Comparison of ENCODE assay signal across 8 cellular contexts in genomic region chr21:15514073-15514946, GRCh38.
DNase-seq lines count a peak whose midpoint lies in the region; ATAC-seq and TF ChIP-seq lines count a peak whose summit lies in the region.

No MANE protein-coding gene starts in this region.

- ATAC-seq in GM18499 (IDR thresholded peaks at IDR 0.05; ENCODE audit: insufficient read depth, unreplicated experiment) (peak; percentile 97), HG02852 (IDR thresholded peaks at IDR 0.05; ENCODE audit: unreplicated experiment) (peak; percentile 99)
- peak; percentile 86 for ATAC-seq in activated naive CD8-positive, alpha-beta T cell treated with anti-CD3 and anti-CD28 coated beads, Interleukin-2, amount 50 U/mL, for 24 hours

- no peak overlapping the region for H3K27ac ChIP-seq in vagina

- no peak for TF ChIP-seq CTCF in vagina (IDR thresholded peaks at IDR 0.05)

- H3K9me3 ChIP-seq in vagina: no peaks in the 10 kb centered on the region

- no peaks in the 10 kb centered on the region for H3K27me3 ChIP-seq in vagina

- H3K4me3 Mint-ChIP-seq in activated naive CD8-positive, alpha-beta T cell treated with anti-CD3 and anti-CD28 coated beads, Interleukin-2, amount 50 U/mL, for 24 hours: peak overlapping the region; percentile 43

- H3K36me3 Mint-ChIP-seq in activated naive CD8-positive, alpha-beta T cell treated with anti-CD3 and anti-CD28 coated beads, Interleukin-2, amount 50 U/mL, for 24 hours (ENCODE audit: low read depth): peaks cover 3% of the 10 kb centered on the region

- intact Hi-C loops in vagina (cut with DNase I): no loop called here

- H3K4me1 ChIP-seq in vagina: no peaks in the 10 kb centered on the region

- H3K27ac Mint-ChIP-seq in activated naive CD8-positive, alpha-beta T cell treated with anti-CD3 and anti-CD28 coated beads, Interleukin-2, amount 50 U/mL, for 24 hours: peak overlapping the region; percentile 66

- TF ChIP-seq POLR2A in vagina (IDR thresholded peaks at IDR 0.05): no peak

- no peaks in the 10 kb centered on the region for H3K27me3 Mint-ChIP-seq in activated naive CD8-positive, alpha-beta T cell treated with anti-CD3 and anti-CD28 coated beads, Interleukin-2, amount 50 U/mL, for 24 hours

- no peak overlapping the region for H3K4me3 ChIP-seq in vagina

- peak; percentile 64 for DNase-seq in SIG-M5 (lab: John Stamatoyannopoulos, UW)
- peak; percentile 35 for DNase-seq in activated naive CD8-positive, alpha-beta T cell treated with anti-CD3 and anti-CD28 coated beads, Interleukin-2, amount 50 U/mL, for 24 hours
- peak; percentile 35 for DNase-seq in stimulated activated CD8-positive, alpha-beta memory T cell treated with anti-CD3 and anti-CD28 coated beads, Interleukin-4, amount 100 ng/mL, for 48 hours
- DNase-seq in NCI-H1105 (lab: John Stamatoyannopoulos, UW): no peak
- no peak for DNase-seq in NCI-H446 treated with DMSO at 0.1 percent for 48 hours (lab: John Stamatoyannopoulos, UW)
- no peak for DNase-seq in vagina (ENCODE audit: extremely low spot score in 2 of 2)

- H3K36me3 ChIP-seq in vagina: no peaks in the 10 kb centered on the region

- H3K4me1 Mint-ChIP-seq in activated naive CD8-positive, alpha-beta T cell treated with anti-CD3 and anti-CD28 coated beads, Interleukin-2, amount 50 U/mL, for 24 hours: peaks cover 27% of the 10 kb centered on the region

- peaks cover 9% of the 10 kb centered on the region for H3K9me3 Mint-ChIP-seq in activated naive CD8-positive, alpha-beta T cell treated with anti-CD3 and anti-CD28 coated beads, Interleukin-2, amount 50 U/mL, for 24 hours

Comparison
In these comparisons a context has a peak if more than half of its experiments do, and no peak if none do; other contexts are left out.
1. DNase-seq: peak in SIG-M5 (single experiment), activated naive CD8-positive, alpha-beta T cell treated with anti-CD3 and anti-CD28 coated beads, Interleukin-2, amount 50 U/mL, for 24 hours (single experiment) and stimulated activated CD8-positive, alpha-beta memory T cell treated with anti-CD3 and anti-CD28 coated beads, Interleukin-4, amount 100 ng/mL, for 48 hours (single experiment); none in NCI-H1105 (single experiment), NCI-H446 treated with DMSO at 0.1 percent for 48 hours (single experiment) and vagina (0 of 2).
2. Peak in every context shown above with its lines, with median percentiles within 50 percentile points of each other: ATAC-seq.